12 cellular contexts compared by ENCODE assay signal in genomic region chr6:169726049-169726400, GRCh38. TPM values are rescaled to one million over a fixed set of nuclear protein-coding genes. Genes with fewer than 3 reads are reported as not detected.
DNase-seq lines count a peak whose midpoint lies in the region; ATAC-seq, FAIRE-seq and TF ChIP-seq lines count a peak whose summit lies in the region.
"Had no signal": no experiment of that assay in that cellular context is flagged by ENCODE, and none has a peak within 500 bp of the region (broad histone marks: within the 10 kb centered on the region; RNA-seq: fewer than 3 reads in every experiment).

No MANE protein-coding gene starts in this region.

- TF ChIP-seq POLR2A in GM12878 (IDR thresholded peaks at IDR 0.05; ENCODE audit: low read depth, low read length), result no peak

- peak overlapping the region in 7 of 8 donors; percentile 1 to 91 (median 88) for H3K27ac Mint-ChIP-seq in CD8-positive, alpha-beta memory T cell
- H3K27ac Mint-ChIP-seq in nephron (peak overlapping the region; percentile 97 to 98 (median 98)), HFFc6 (no peak overlapping the region)

- peaks cover 21% of the 10 kb centered on the region for H3K79me2 ChIP-seq in GM12878 (ENCODE audit: control insufficient read depth, insufficient read depth, low read length)

- no peak overlapping the region for H2AFZ ChIP-seq in GM12878 (ENCODE audit: control insufficient read depth, low read depth, low read length)

- no peak for TF ChIP-seq CTCF in GM12878 (IDR thresholded peaks at IDR 0.05 in 2 of 3, conservative IDR thresholded peaks at IDR 0.05 in 1 of 3; ENCODE audit: control insufficient read depth in 2 of 3, extremely low read depth in 1 of 3, insufficient read depth in 1 of 3, low read depth in 3 of 3, low read length in 3 of 3)
- no peak for TF ChIP-seq CTCF in nephron (IDR thresholded peaks at IDR 0.05; ENCODE audit: unreplicated experiment in 3 of 3)
- no peak for TF ChIP-seq CTCF in HFFc6 (IDR thresholded peaks at IDR 0.05)

- H3K4me3 Mint-ChIP-seq in CD8-positive, alpha-beta memory T cell, result peak overlapping the region; percentile 85 to 92 (median 89)
- peak overlapping the region; percentile 87 to 96 (median 92) for H3K4me3 Mint-ChIP-seq in nephron
- H3K4me3 Mint-ChIP-seq in HFFc6, result no peak overlapping the region; the same call in 1 of the 2 replicates

- no peak overlapping the region for H3K27ac ChIP-seq in CD8-positive, alpha-beta memory T cell (ENCODE audit: low read depth, low read length)
- H3K27ac ChIP-seq in HUES64 (ENCODE audit: low read depth, low read length), result no peak overlapping the region
- H3K27ac ChIP-seq in GM12878 (ENCODE audit: control insufficient read depth, insufficient read depth), result no peak overlapping the region
- H3K27ac ChIP-seq: SK-N-MC had no signal

- FAIRE-seq in GM12878 (lab: Jason Lieb, UNC), result no peak
- FAIRE-seq: keratinocyte had no signal

- no peak for TF ChIP-seq EP300 in GM12878 (IDR thresholded peaks at IDR 0.05; ENCODE audit: borderline replicate concordance in 1 of 2, control insufficient read depth in 1 of 2, low read depth in 2 of 2, low read length in 2 of 2)

- H3K36me3 Mint-ChIP-seq in CD8-positive, alpha-beta memory T cell, result peaks cover 0 to 10% (median 0%) of the 10 kb centered on the region in 3 donors
- H3K36me3 Mint-ChIP-seq in nephron (ENCODE audit: low read depth), result no peaks in the 10 kb centered on the region
- H3K36me3 Mint-ChIP-seq in HFFc6 (ENCODE audit: low read depth), result no peaks in the 10 kb centered on the region

- no peak for DNase-seq in CD8-positive, alpha-beta memory T cell
- DNase-seq in GM12878 (ENCODE audit: low read depth, low spot score) (no peak), HFFc6 (no peak), NCI-H2227 treated with DMSO at 0.1 percent for 48 hours (lab: John Stamatoyannopoulos, UW) (no peak), amniotic stem cell (lab: John Stamatoyannopoulos, UW) (no peak)
- no peak for DNase-seq in stimulated activated CD4-positive, alpha-beta T cell treated with anti-CD3 and anti-CD28 coated beads, Interleukin-4, amount 100 ng/mL, for 4 hours
- DNase-seq: upper lobe of left lung had no signal

- H3K27me3 Mint-ChIP-seq in CD8-positive, alpha-beta memory T cell, result peaks cover 0 to 1% of the 10 kb centered on the region in 2 donors
- H3K27me3 Mint-ChIP-seq in nephron (ENCODE audit: low read depth), result no peaks in the 10 kb centered on the region
- H3K27me3 Mint-ChIP-seq in HFFc6 (ENCODE audit: insufficient read depth), result no peaks in the 10 kb centered on the region; the same call in 1 of the 2 replicates

- H3K4me3 ChIP-seq in CD8-positive, alpha-beta memory T cell (ENCODE audit: low read length), result no peak overlapping the region
- H3K4me3 ChIP-seq in HUES64 (ENCODE audit: low read length) (peak overlapping the region; percentile 91), GM12878 (no peak overlapping the region)

- H4K20me1 ChIP-seq in GM12878 (ENCODE audit: control insufficient read depth, insufficient read depth), result no peaks in the 10 kb centered on the region

- intact Hi-C loops in GM12878 (cut with micrococcal nuclease; ENCODE audit: unreplicated experiment), result loop anchor here (10.0 kb wide), 1 partner anchor 579 kb away; the partner anchor contains the start of gene FAM120B

- SMC1A ChIA-PET in GM12878 (lab: Charles Lee; ENCODE audit: uncharacterized antibody, unreplicated experiment), result interaction anchor here (1.0 to 1.6 kb wide), 2 partner anchors 24 to 28 kb away, joined by 3 to 4 read pairs; no protein-coding TSS in a partner anchor

- H3K27me3 ChIP-seq in CD8-positive, alpha-beta memory T cell (ENCODE audit: insufficient read depth, low read length, poor library complexity, severe bottlenecking), result no peaks in the 10 kb centered on the region
- H3K27me3 ChIP-seq in HUES64 (ENCODE audit: insufficient read depth, low read length) (no peaks in the 10 kb centered on the region; the same call in 1 of the 2 replicates), GM12878 (replicated peaks in 1 of 2; ENCODE audit: control insufficient read depth in 2 of 2, insufficient read depth in 2 of 2, low read length in 1 of 2) (no peaks in the 10 kb centered on the region)
- H3K27me3 ChIP-seq: upper lobe of left lung had no signal

- WGBS in HUES64, result no CpG with 5 or more reads among the region's 1 CpG
- 100% methylated on average over 1 of the region's 1 CpG for WGBS in GM12878 (ENCODE audit: insufficient coverage, insufficient replicate concordance, low lambda C conversion rate, missing lambda C conversion rate)

- POLR2A ChIA-PET in CD8-positive, alpha-beta memory T cell (lab: Charles Lee), result interaction anchor here (5.6 kb wide), 1 partner anchor 23 kb away, joined by 69 read pairs; the partner anchor contains the start of genes C6orf120 and WDR27
- POLR2A ChIA-PET in GM12878 (lab: Charles Lee), result interaction anchor here (1.3 kb wide), 1 partner anchor 15 kb away, joined by 3 read pairs; no protein-coding TSS in a partner anchor

- TSS peak; percentile 72 for BruUV-seq in GM12878 (replicated peaks; lab: Mats Ljungman, UMichigan)

- no peak for TF ChIP-seq RAD21 in GM12878 (IDR thresholded peaks at IDR 0.05; ENCODE audit: insufficient read depth, low read depth, low read length)

- no peaks in the 10 kb centered on the region for H3K9me3 Mint-ChIP-seq in CD8-positive, alpha-beta memory T cell
- H3K9me3 Mint-ChIP-seq in nephron (no peaks in the 10 kb centered on the region), HFFc6 (no peaks in the 10 kb centered on the region)
- H3K9me3 Mint-ChIP-seq: dendritic cell treated with granulocyte-macrophage colony-stimulating factor and Interleukin-4, amounts not matched to agents 40 ng/mL and 50 ng/mL, for 4 days had no signal

- no peaks in the 10 kb centered on the region for H3K9me3 ChIP-seq in CD8-positive, alpha-beta memory T cell (ENCODE audit: low read length)
- H3K9me3 ChIP-seq in HUES64 (ENCODE audit: insufficient read depth, low read depth, low read length), result no peaks in the 10 kb centered on the region
- no peaks in the 10 kb centered on the region for H3K9me3 ChIP-seq in GM12878 (replicated peaks; ENCODE audit: control insufficient read depth, insufficient read depth, low read length)
- H3K9me3 ChIP-seq: upper lobe of left lung had no signal

- peaks cover 25 to 40% (median 34%) of the 10 kb centered on the region in 3 donors for H3K4me1 Mint-ChIP-seq in CD8-positive, alpha-beta memory T cell
- H3K4me1 Mint-ChIP-seq in nephron (peaks cover 34% of the 10 kb centered on the region), HFFc6 (ENCODE audit: low read depth) (peaks cover 27% of the 10 kb centered on the region)

- in situ Hi-C loops in GM12878 (cut with MboI), result no loop called here

- ATAC-seq in GM12878, result no peak

- CTCF ChIA-PET in CD8-positive, alpha-beta memory T cell (lab: Charles Lee), result interaction anchor here (1.4 kb wide), 1 partner anchor 26 kb away, joined by 3 read pairs; the partner anchor contains the start of genes DYNLT2 and ERMARD
- CTCF ChIA-PET in GM12878 (lab: Yijun Ruan, JAX), result interaction anchor here (1.4 kb wide), 1 partner anchor 17 kb away, joined by 3 read pairs; no protein-coding TSS in a partner anchor

- RAD21 ChIA-PET in GM12878 (lab: Charles Lee; ENCODE audit: unreplicated experiment), result interaction anchor here (1.1 kb wide), 1 partner anchor 21 kb away, joined by 3 read pairs; no protein-coding TSS in a partner anchor

- peaks cover 26% of the 10 kb centered on the region for H3K4me1 ChIP-seq in CD8-positive, alpha-beta memory T cell (ENCODE audit: insufficient read depth, low read length)
- peaks cover 29% of the 10 kb centered on the region for H3K4me1 ChIP-seq in HUES64 (ENCODE audit: insufficient read depth, low read length)
- H3K4me1 ChIP-seq in GM12878 (ENCODE audit: control insufficient read depth, insufficient read depth, low read length), result peaks cover 5% of the 10 kb centered on the region

- H3K36me3 ChIP-seq in CD8-positive, alpha-beta memory T cell (ENCODE audit: insufficient read depth, low read length), result no peaks in the 10 kb centered on the region
- H3K36me3 ChIP-seq in HUES64 (ENCODE audit: insufficient read depth, low read length), result no peaks in the 10 kb centered on the region
- no peaks in the 10 kb centered on the region for H3K36me3 ChIP-seq in GM12878 (ENCODE audit: control insufficient read depth in 2 of 2, insufficient read depth in 2 of 2, low read length in 1 of 2)
- H3K36me3 ChIP-seq: upper lobe of left lung had no signal

- no peak overlapping the region for H3K4me2 ChIP-seq in GM12878 (ENCODE audit: control insufficient read depth, insufficient read depth)

- peak overlapping the region; percentile 98; the same call in 1 of the 2 replicates for H3K9ac ChIP-seq in HUES64 (ENCODE audit: low read depth, low read length)
- no peak overlapping the region for H3K9ac ChIP-seq in GM12878 (ENCODE audit: control insufficient read depth, insufficient read depth, low read length)

RNA-seq across cellular contexts. Expression of gene PHF10, which starts 1.7 kb away (rescaled TPM):
- 10 to 100 TPM; 69.6 to 71.5 TPM for total RNA-seq in CD8-positive, alpha-beta memory T cell
- polyA plus RNA-seq in CD8-positive, alpha-beta memory T cell, result 17.6 TPM
- polyA plus RNA-seq in HUES64 (2013, experiment 1 of 2), result 42.2 TPM
- polyA plus RNA-seq in HUES64 (2013, experiment 2 of 2), result 40.5 TPM
- total RNA-seq in GM12878 (2013; cell fraction: nucleolus; rRNA removed), result 57.5 and 57.7 TPM in 2 replicates
- total RNA-seq in GM12878 (2014; rRNA removed) (12.4 and 15.3 TPM in 2 replicates), GM12878 (2014; rRNA removed; fragmentation: Illumina TruSeq; extraction: Trizol) (18.6 and 19.7 TPM in 2 replicates), GM12878 (2021) (23.5 and 24.6 TPM in 2 replicates)
- polyA plus RNA-seq in GM12878 (2011; ENCODE audit: low read depth), result 12.1 TPM
- polyA plus RNA-seq in GM12878 (2011; rRNA removed) (35.6 and 49.6 TPM in 2 replicates), GM12878 (2014; fragmentation: Illumina TruSeq; extraction: Trizol) (33.8 and 44.0 TPM in 2 replicates), GM12878 (2014; fragmentation: Nextera tagmentation; extraction: Ambion mirVana) (10 to 100 TPM; 11.6 to 13.1 TPM), GM12878 (2014; rRNA removed) (23.8 and 24.5 TPM in 2 replicates), GM12878 (2016; fragmentation: Nextera tagmentation; extraction: Ambion mirVana) (1 to 10 TPM; 3.8 to 7.1 TPM)
- polyA plus RNA-seq in GM12878 (2011; cell fraction: cytosol; rRNA removed), result 11.2 and 15.3 TPM in 2 replicates
- polyA plus RNA-seq in GM12878 (2011; cell fraction: nucleus; rRNA removed), result 36.8 and 37.9 TPM in 2 replicates
- 16.8 and 24.7 TPM in 2 replicates for polyA plus RNA-seq in GM12878 (2012)
- 11.0 and 21.1 TPM in 2 replicates for polyA minus RNA-seq in GM12878 (2011; rRNA and poly(A)+ RNA removed)
- 7.5 and 9.3 TPM in 2 replicates for polyA minus RNA-seq in GM12878 (2011; cell fraction: cytosol; rRNA and poly(A)+ RNA removed)
- 13.7 and 16.4 TPM in 2 replicates for polyA minus RNA-seq in GM12878 (2011; cell fraction: nucleus; rRNA and poly(A)+ RNA removed)
- total RNA-seq in HFFc6 (2021; fragmentation: NEBNext Ultra II Directional; extraction: Animal tissue kit (Norgen Biotek cat#: 25700)), result 10 to 100 TPM; 14.4 to 20.4 (median 18.7) TPM

RNA-seq across cellular contexts. Expression of gene C6orf120, which starts 24.1 kb away (rescaled TPM):
- total RNA-seq in CD8-positive, alpha-beta memory T cell, result 10 to 100 TPM; 23.6 to 25.5 TPM
- 8.9 TPM for polyA plus RNA-seq in CD8-positive, alpha-beta memory T cell
- polyA plus RNA-seq in HUES64 (2013, experiment 1 of 2), result 26.8 TPM
- 33.5 TPM for polyA plus RNA-seq in HUES64 (2013, experiment 2 of 2)
- total RNA-seq in GM12878 (2013; cell fraction: nucleolus; rRNA removed), result 27.1 and 29.1 TPM in 2 replicates
- total RNA-seq in GM12878 (2014; rRNA removed), result 23.9 and 26.2 TPM in 2 replicates
- 16.9 and 17.4 TPM in 2 replicates for total RNA-seq in GM12878 (2014; rRNA removed; fragmentation: Illumina TruSeq; extraction: Trizol)
- total RNA-seq in GM12878 (2021), result 20.7 and 20.8 TPM in 2 replicates
- polyA plus RNA-seq in GM12878 (2011; ENCODE audit: low read depth), result 7.2 TPM
- 14.6 and 19.7 TPM in 2 replicates for polyA plus RNA-seq in GM12878 (2011; rRNA removed)
- 8.3 and 10.1 TPM in 2 replicates for polyA plus RNA-seq in GM12878 (2011; cell fraction: cytosol; rRNA removed)
- polyA plus RNA-seq in GM12878 (2011; cell fraction: nucleus; rRNA removed), result 12.9 and 14.0 TPM in 2 replicates
- polyA plus RNA-seq in GM12878 (2012), result 10.8 and 12.8 TPM in 2 replicates
- polyA plus RNA-seq in GM12878 (2014; fragmentation: Illumina TruSeq; extraction: Trizol), result 14.3 and 18.5 TPM in 2 replicates
- 1 to 10 TPM; 3.6 to 6.2 TPM for polyA plus RNA-seq in GM12878 (2014; fragmentation: Nextera tagmentation; extraction: Ambion mirVana)
- 15.9 and 19.5 TPM in 2 replicates for polyA plus RNA-seq in GM12878 (2014; rRNA removed)
- 10 to 100 TPM; 19.9 to 20.8 TPM for polyA plus RNA-seq in GM12878 (2016; fragmentation: Nextera tagmentation; extraction: Ambion mirVana)
- 7.2 and 8.7 TPM in 2 replicates for polyA minus RNA-seq in GM12878 (2011; rRNA and poly(A)+ RNA removed)
- 5.6 and 6.9 TPM in 2 replicates for polyA minus RNA-seq in GM12878 (2011; cell fraction: cytosol; rRNA and poly(A)+ RNA removed)
- polyA minus RNA-seq in GM12878 (2011; cell fraction: nucleus; rRNA and poly(A)+ RNA removed), result 12.3 and 16.0 TPM in 2 replicates
- 10 to 100 TPM; 44.9 to 53.5 (median 48.7) TPM for total RNA-seq in HFFc6 (2021; fragmentation: NEBNext Ultra II Directional; extraction: Animal tissue kit (Norgen Biotek cat#: 25700))

RNA-seq across cellular contexts. Expression of gene WDR27, which starts 24.2 kb away (rescaled TPM):
- total RNA-seq in CD8-positive, alpha-beta memory T cell, result 10 to 100 TPM; 24.5 to 29.4 TPM
- polyA plus RNA-seq in CD8-positive, alpha-beta memory T cell, result 7.4 TPM
- 28.4 TPM for polyA plus RNA-seq in HUES64 (2013, experiment 1 of 2)
- 32.4 TPM for polyA plus RNA-seq in HUES64 (2013, experiment 2 of 2)
- 205 and 222 TPM in 2 replicates for total RNA-seq in GM12878 (2013; cell fraction: nucleolus; rRNA removed)
- total RNA-seq in GM12878 (2014; rRNA removed) (18.8 and 20.8 TPM in 2 replicates), GM12878 (2014; rRNA removed; fragmentation: Illumina TruSeq; extraction: Trizol) (9.8 and 11.9 TPM in 2 replicates), GM12878 (2021) (26.4 and 26.6 TPM in 2 replicates)
- 10.6 TPM for polyA plus RNA-seq in GM12878 (2011; ENCODE audit: low read depth)
- polyA plus RNA-seq in GM12878 (2011; rRNA removed) (33.2 and 37.5 TPM in 2 replicates), GM12878 (2014; fragmentation: Illumina TruSeq; extraction: Trizol) (10.0 and 10.2 TPM in 2 replicates), GM12878 (2014; fragmentation: Nextera tagmentation; extraction: Ambion mirVana) (1 to 10 TPM; 1.9 to 3.8 TPM), GM12878 (2014; rRNA removed) (31.5 and 33.7 TPM in 2 replicates), GM12878 (2016; fragmentation: Nextera tagmentation; extraction: Ambion mirVana) (10 to 100 TPM; 19.2 to 22.0 TPM)
- polyA plus RNA-seq in GM12878 (2011; cell fraction: cytosol; rRNA removed), result 18.9 and 22.2 TPM in 2 replicates
- polyA plus RNA-seq in GM12878 (2011; cell fraction: nucleus; rRNA removed), result 394 and 455 TPM in 2 replicates
- 20.4 and 26.3 TPM in 2 replicates for polyA plus RNA-seq in GM12878 (2012)
- 15.5 and 16.8 TPM in 2 replicates for polyA minus RNA-seq in GM12878 (2011; rRNA and poly(A)+ RNA removed)
- polyA minus RNA-seq in GM12878 (2011; cell fraction: cytosol; rRNA and poly(A)+ RNA removed), result 5.7 and 7.1 TPM in 2 replicates
- polyA minus RNA-seq in GM12878 (2011; cell fraction: nucleus; rRNA and poly(A)+ RNA removed), result 54.3 and 68.3 TPM in 2 replicates
- 10 to 100 TPM in 5 of 6 experiments, 1 to 10 TPM in 1; 10.0 to 15.8 (median 12.1) TPM for total RNA-seq in HFFc6 (2021; fragmentation: NEBNext Ultra II Directional; extraction: Animal tissue kit (Norgen Biotek cat#: 25700))

RNA-seq across cellular contexts. Expression of gene DYNLT2, which starts 25.3 kb away (rescaled TPM):
- total RNA-seq in CD8-positive, alpha-beta memory T cell, result 1 to 10 TPM; 1.4 to 1.9 TPM
- polyA plus RNA-seq in CD8-positive, alpha-beta memory T cell, result 0.67 TPM
- polyA plus RNA-seq in HUES64 (2013, experiment 1 of 2), result 1.1 TPM
- polyA plus RNA-seq in HUES64 (2013, experiment 2 of 2), result 1.1 TPM
- total RNA-seq in GM12878 (2013; cell fraction: nucleolus; rRNA removed), result 11.3 and 12.7 TPM in 2 replicates
- total RNA-seq in GM12878 (2014; rRNA removed), result 3.7 and 5.4 TPM in 2 replicates
- total RNA-seq in GM12878 (2014; rRNA removed; fragmentation: Illumina TruSeq; extraction: Trizol), result 5.5 TPM in 2 replicates
- 2.9 and 3.8 TPM in 2 replicates for total RNA-seq in GM12878 (2021)
- polyA plus RNA-seq in GM12878 (2011; ENCODE audit: low read depth), result 0.77 TPM
- 5.3 and 9.2 TPM in 2 replicates for polyA plus RNA-seq in GM12878 (2011; rRNA removed)
- polyA plus RNA-seq in GM12878 (2011; cell fraction: cytosol; rRNA removed), result 1.7 and 1.8 TPM in 2 replicates
- 2.2 and 2.3 TPM in 2 replicates for polyA plus RNA-seq in GM12878 (2011; cell fraction: nucleus; rRNA removed)
- 1.7 and 3.3 TPM in 2 replicates for polyA plus RNA-seq in GM12878 (2012)
- polyA plus RNA-seq in GM12878 (2014; fragmentation: Illumina TruSeq; extraction: Trizol), result 5.7 and 8.8 TPM in 2 replicates
- 1 to 10 TPM; 2.2 to 3.0 TPM for polyA plus RNA-seq in GM12878 (2014; fragmentation: Nextera tagmentation; extraction: Ambion mirVana)
- polyA plus RNA-seq in GM12878 (2014; rRNA removed), result 5.0 and 5.9 TPM in 2 replicates
- 1 to 10 TPM; 5.8 to 5.9 TPM for polyA plus RNA-seq in GM12878 (2016; fragmentation: Nextera tagmentation; extraction: Ambion mirVana)
- polyA minus RNA-seq in GM12878 (2011; rRNA and poly(A)+ RNA removed), result 0.82 and 1.1 TPM in 2 replicates
- 0.67 and 1.1 TPM in 2 replicates for polyA minus RNA-seq in GM12878 (2011; cell fraction: cytosol; rRNA and poly(A)+ RNA removed)
- 2.7 and 4.6 TPM in 2 replicates for polyA minus RNA-seq in GM12878 (2011; cell fraction: nucleus; rRNA and poly(A)+ RNA removed)
- under 1 TPM; 0.36 to 0.85 (median 0.51) TPM for total RNA-seq in HFFc6 (2021; fragmentation: NEBNext Ultra II Directional; extraction: Animal tissue kit (Norgen Biotek cat#: 25700))

RNA-seq across cellular contexts. Expression of gene ERMARD, which starts 25.4 kb away (rescaled TPM):
- total RNA-seq in CD8-positive, alpha-beta memory T cell, result 10 to 100 TPM; 26.2 to 27.9 TPM
- 12.1 TPM for polyA plus RNA-seq in CD8-positive, alpha-beta memory T cell
- 9.6 TPM for polyA plus RNA-seq in HUES64 (2013, experiment 1 of 2)
- 12.5 TPM for polyA plus RNA-seq in HUES64 (2013, experiment 2 of 2)
- total RNA-seq in GM12878 (2013; cell fraction: nucleolus; rRNA removed), result 49.0 and 52.7 TPM in 2 replicates
- total RNA-seq in GM12878 (2014; rRNA removed) (24.4 and 27.2 TPM in 2 replicates), GM12878 (2014; rRNA removed; fragmentation: Illumina TruSeq; extraction: Trizol) (25.3 and 26.3 TPM in 2 replicates), GM12878 (2021) (29.5 and 33.6 TPM in 2 replicates)
- 35.0 TPM for polyA plus RNA-seq in GM12878 (2011; ENCODE audit: low read depth)
- polyA plus RNA-seq in GM12878 (2011; rRNA removed) (42.7 and 48.4 TPM in 2 replicates), GM12878 (2014; fragmentation: Illumina TruSeq; extraction: Trizol) (24.8 and 32.3 TPM in 2 replicates), GM12878 (2014; fragmentation: Nextera tagmentation; extraction: Ambion mirVana) (10 to 100 TPM; 43.7 to 63.3 TPM), GM12878 (2014; rRNA removed) (27.4 and 28.3 TPM in 2 replicates), GM12878 (2016; fragmentation: Nextera tagmentation; extraction: Ambion mirVana) (10 to 100 TPM; 34.6 to 46.1 TPM)
- 42.6 and 52.0 TPM in 2 replicates for polyA plus RNA-seq in GM12878 (2011; cell fraction: cytosol; rRNA removed)
- polyA plus RNA-seq in GM12878 (2011; cell fraction: nucleus; rRNA removed), result 135 and 152 TPM in 2 replicates
- polyA plus RNA-seq in GM12878 (2012), result 26.5 and 28.5 TPM in 2 replicates
- polyA minus RNA-seq in GM12878 (2011; rRNA and poly(A)+ RNA removed), result 32.7 and 50.0 TPM in 2 replicates
- polyA minus RNA-seq in GM12878 (2011; cell fraction: cytosol; rRNA and poly(A)+ RNA removed), result 6.3 and 9.0 TPM in 2 replicates
- 17.5 and 25.5 TPM in 2 replicates for polyA minus RNA-seq in GM12878 (2011; cell fraction: nucleus; rRNA and poly(A)+ RNA removed)
- total RNA-seq in HFFc6 (2021; fragmentation: NEBNext Ultra II Directional; extraction: Animal tissue kit (Norgen Biotek cat#: 25700)), result 10 to 100 TPM; 13.7 to 17.5 (median 15.9) TPM
